9 cellular contexts compared by ENCODE assay signal in the genomic region with DNA sequence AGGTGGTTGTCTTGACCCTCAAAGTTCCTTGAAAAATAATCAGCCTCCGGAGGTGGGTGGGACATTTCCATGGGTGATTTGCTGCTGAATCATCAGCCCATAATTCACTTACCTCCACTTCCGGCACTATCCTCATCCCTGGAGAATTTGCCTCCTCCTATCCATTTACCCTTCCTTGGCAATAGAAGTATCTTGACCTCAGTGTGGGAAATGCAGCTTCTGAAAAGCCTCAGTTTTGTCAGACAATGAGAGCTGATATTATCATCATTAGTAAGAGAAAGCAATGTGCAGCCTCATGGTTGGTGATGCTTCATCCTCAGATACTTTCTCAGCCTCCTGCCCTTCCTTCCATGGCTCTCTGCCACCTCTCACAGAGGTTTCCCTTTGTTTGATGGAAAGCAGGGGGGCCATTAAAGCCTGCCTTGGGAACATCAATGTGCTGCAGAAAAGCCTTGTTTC. TPM values are rescaled to one million over a fixed set of nuclear protein-coding genes. Genes with fewer than 3 reads are reported as not detected.
DNase-seq lines count a peak whose midpoint lies in the region; ATAC-seq and TF ChIP-seq lines count a peak whose summit lies in the region.
"Had no signal": no experiment of that assay in that cellular context is flagged by ENCODE, and none has a peak within 500 bp of the region (broad histone marks: within the 10 kb centered on the region; RNA-seq: fewer than 3 reads in every experiment).

No MANE protein-coding gene starts in this region.

- H3K36me3 Mint-ChIP-seq in Calu3 (ENCODE audit: insufficient read depth, unreplicated experiment) (peaks cover 6% of the 10 kb centered on the region), mesothelial cell of epicardium (no peaks in the 10 kb centered on the region), endodermal cell (ENCODE audit: low read depth) (no peaks in the 10 kb centered on the region)

- intact Hi-C loops in Calu3 (cut with micrococcal nuclease; ENCODE audit: unreplicated experiment): no loop called here

- H3K4me1 ChIP-seq in endodermal cell (ENCODE audit: control insufficient read depth, insufficient read depth, low read length): no peaks in the 10 kb centered on the region

- H3K4me3 Mint-ChIP-seq in Calu3 (ENCODE audit: low read depth, unreplicated experiment) (no peak overlapping the region), mesothelial cell of epicardium (no peak overlapping the region), endodermal cell (no peak overlapping the region)

- TF ChIP-seq CTCF in Calu3 (IDR thresholded peaks at IDR 0.05; ENCODE audit: unreplicated experiment): no peak
- TF ChIP-seq CTCF in brain microvascular endothelial cell (IDR thresholded peaks at IDR 0.05; ENCODE audit: low read depth, low read length, missing control alignments): no peak
- no peak for TF ChIP-seq CTCF in mesothelial cell of epicardium (IDR thresholded peaks at IDR 0.05; ENCODE audit: unreplicated experiment)
- no peak for TF ChIP-seq CTCF in endodermal cell (conservative IDR thresholded peaks at IDR 0.05)

- H3K27ac Mint-ChIP-seq in Calu3 (ENCODE audit: unreplicated experiment) (peak overlapping the region; percentile 95), mesothelial cell of epicardium (peak overlapping the region; percentile 24), endodermal cell (no peak overlapping the region)

- H3K27ac ChIP-seq in brain microvascular endothelial cell (peak overlapping the region; percentile 91), endodermal cell (ENCODE audit: low read depth, low read length) (no peak overlapping the region)

- H3K9me3 Mint-ChIP-seq in Calu3 (ENCODE audit: low read depth, unreplicated experiment) (no peaks in the 10 kb centered on the region), mesothelial cell of epicardium (no peaks in the 10 kb centered on the region), endodermal cell (no peaks in the 10 kb centered on the region)

- H3K9ac ChIP-seq in endodermal cell (ENCODE audit: extremely low read depth, low read length, poor library complexity, severe bottlenecking): no peak overlapping the region

- ATAC-seq in GM21528 (IDR thresholded peaks at IDR 0.05; ENCODE audit: low FRiP score, unreplicated experiment): no peak

- H3K4me3 ChIP-seq in brain microvascular endothelial cell (ENCODE audit: low read depth, low read length) (no peak overlapping the region), endodermal cell (ENCODE audit: low read length) (no peak overlapping the region)

- H3K36me3 ChIP-seq in brain microvascular endothelial cell (replicated peaks) (no peaks in the 10 kb centered on the region), endodermal cell (ENCODE audit: control insufficient read depth, insufficient read depth, low read length) (no peaks in the 10 kb centered on the region)

- 90% methylated on average over 2 of the region's 2 CpGs; no CpG with 5 or more reads in 1 of the 2 experiments for WGBS in endodermal cell (ENCODE audit: insufficient coverage in 1 of 2, insufficient read length in 1 of 2), 2 experiments

- no peaks in the 10 kb centered on the region for H3K9me3 ChIP-seq in endodermal cell (ENCODE audit: control insufficient read depth, low read length)

- in situ Hi-C loops in brain microvascular endothelial cell (cut with HindIII; ENCODE audit: low pct_ligation_motif_present, low sequenced_read_pairs): no loop called here

- no TSS peak for BruUV-seq in Calu3 (replicated peaks; lab: Mats Ljungman, UMichigan)

- H3K27me3 Mint-ChIP-seq in Calu3 (ENCODE audit: unreplicated experiment): no peaks in the 10 kb centered on the region
- H3K27me3 Mint-ChIP-seq in mesothelial cell of epicardium (ENCODE audit: low read depth): no peaks in the 10 kb centered on the region
- H3K27me3 Mint-ChIP-seq in endodermal cell (ENCODE audit: insufficient read depth): no peaks in the 10 kb centered on the region

- DNase-seq in Calu3: peak; percentile 43
- DNase-seq in M059J (ENCODE audit: low read depth): peak; percentile 98
- DNase-seq in brain microvascular endothelial cell: peak; percentile 97
- DNase-seq in mesothelial cell of epicardium (ENCODE audit: low spot score in 2 of 2, unreplicated experiment in 2 of 2): no peak
- no peak for DNase-seq in endodermal cell
- DNase-seq in OCI-M2 (lab: John Stamatoyannopoulos, UW; ENCODE audit: unreplicated experiment): no peak
- DNase-seq in NCI-H2029 treated with DMSO at 0.1 percent for 48 hours (lab: John Stamatoyannopoulos, UW): no peak
- DNase-seq: NCI-H2107 had no signal

- H3K4me1 Mint-ChIP-seq in Calu3 (ENCODE audit: low read depth, unreplicated experiment) (peaks cover 45% of the 10 kb centered on the region), mesothelial cell of epicardium (peaks cover 14% of the 10 kb centered on the region), endodermal cell (no peaks in the 10 kb centered on the region)

- CTCF ChIA-PET in Calu3 (lab: Charles Lee): no interaction called here

- no peaks in the 10 kb centered on the region for H3K27me3 ChIP-seq in brain microvascular endothelial cell (replicated peaks)
- H3K27me3 ChIP-seq in endodermal cell (ENCODE audit: control insufficient read depth, insufficient read depth, low read length, poor library complexity, severe bottlenecking): no peaks in the 10 kb centered on the region

RNA-seq across cellular contexts. Expression of a gene that starts 33.3 kb away (rescaled TPM):
- 0.21 TPM in 1 of 2 replicates, not detected in the other for total RNA-seq in Calu3 (2022)
- 80.4 and 84.8 TPM in 2 replicates for total RNA-seq in M059J (2014; rRNA removed; shearing (Covaris generic))
- 33.8 to 42.0 TPM (median 39.9 TPM) in 3 replicates for total RNA-seq in mesothelial cell of epicardium
- under 1 TPM; 0.48 to 0.51 TPM for total RNA-seq in endodermal cell
- polyA plus RNA-seq in endodermal cell (2013, experiment 1 of 2): 5.9 TPM
- 5.1 TPM for polyA plus RNA-seq in endodermal cell (2013, experiment 2 of 2)

Comparison
In these comparisons a context has a peak if more than half of its experiments do, and no peak if none do; other contexts are left out.
1. DNase-seq: peak in Calu3 (single experiment), M059J (single experiment) and brain microvascular endothelial cell (single experiment); none in mesothelial cell of epicardium (0 of 2), endodermal cell (single experiment), OCI-M2 (single experiment) and NCI-H2029 treated with DMSO at 0.1 percent for 48 hours (single experiment).
2. RNA of a gene that starts 33.3 kb away (total RNA-seq): 80.4 to 84.8 TPM in M059J and 33.8 to 42.0 TPM in mesothelial cell of epicardium; 0.48 to 0.51 TPM in endodermal cell and 0.21 TPM in Calu3; every median in the first group is over 10 times any median in the second.